24 cellular contexts compared by ENCODE assay signal in genomic region chr7:1546909-1547776, GRCh38. TPM values are rescaled to one million over a fixed set of nuclear protein-coding genes. Genes with fewer than 3 reads are reported as not detected.
DNase-seq lines count a peak whose midpoint lies in the region; ATAC-seq, FAIRE-seq and TF ChIP-seq lines count a peak whose summit lies in the region.
"Had no signal": no experiment of that assay in that cellular context is flagged by ENCODE, and none has a peak within 500 bp of the region (broad histone marks: within the 10 kb centered on the region; RNA-seq: fewer than 3 reads in every experiment).

No MANE protein-coding gene starts in this region.

- FAIRE-seq in HepG2 (lab: Jason Lieb, UNC) = no peak
- FAIRE-seq: GM18507 had no signal

- H2AFZ ChIP-seq in HepG2 (ENCODE audit: low read length) (no peak overlapping the region), neuronal stem cell (ENCODE audit: low read length) (no peak overlapping the region)

- H3K4me1 Mint-ChIP-seq in CD8-positive, alpha-beta memory T cell = no peaks in the 10 kb centered on the region
- H3K4me1 Mint-ChIP-seq: H9 had no signal

- H4K91ac ChIP-seq in neuronal stem cell (ENCODE audit: low read depth, low read length, poor library complexity) = no peak overlapping the region

- H3K23ac ChIP-seq in neuronal stem cell (ENCODE audit: low read depth, low read length, poor library complexity) = peak overlapping the region; percentile 73

- H3K4ac ChIP-seq in neuronal stem cell (ENCODE audit: low read length) = no peak overlapping the region

- H2BK15ac ChIP-seq in neuronal stem cell (ENCODE audit: low read length) = peak overlapping the region; percentile 81

- no peak overlapping the region for H3K27ac Mint-ChIP-seq in CD8-positive, alpha-beta memory T cell
- H3K27ac Mint-ChIP-seq: CD8-positive, alpha-beta T cell; H9; IgD-negative memory B cell had no signal

- peak overlapping the region; percentile 92 for H2AK5ac ChIP-seq in neuronal stem cell (ENCODE audit: low read depth, low read length)

- DNase-seq in HepG2 (ENCODE audit: low spot score) = no peak
- no peak for DNase-seq in right lobe of liver
- no peak for DNase-seq in RWPE1 (ENCODE audit: low spot score)
- no peak for DNase-seq in neuronal stem cell (ENCODE audit: low spot score)
- DNase-seq in CD8-positive, alpha-beta memory T cell = no peak
- DNase-seq in stimulated activated CD4-positive, alpha-beta T cell treated with anti-CD3 and anti-CD28 coated beads, Interleukin-4, amount 100 ng/mL, for 1 hour = no peak
- DNase-seq in tibial nerve (ENCODE audit: low spot score in 2 of 2) = no peak
- DNase-seq: 8988T; C1 segment of cervical spinal cord; CD8-positive, alpha-beta T cell; DMS153; DND-41; H9; NCI-H1048; NCI-H1417; NCI-H1694 treated with DMSO at 0.1 percent for 48 hours; NCI-H2081; NCI-H2227 treated with DMSO at 0.1 percent for 48 hours; NCI-H526 treated with DMSO at 0.1 percent for 48 hours; Peyer's patch; SK-N-SH; SW 1271 had no signal

- H3K4me1 ChIP-seq in HepG2 (ENCODE audit: insufficient read depth, low read length) (no peaks in the 10 kb centered on the region), right lobe of liver (no peaks in the 10 kb centered on the region), neuronal stem cell (ENCODE audit: control insufficient read depth in 2 of 2, insufficient read depth in 1 of 2, low read depth in 1 of 2, low read length in 2 of 2) (peaks cover 0 to 4% of the 10 kb centered on the region in 2 donors), tibial nerve (no peaks in the 10 kb centered on the region)
- H3K4me1 ChIP-seq in CD8-positive, alpha-beta memory T cell (ENCODE audit: insufficient read depth, low read length) = no peaks in the 10 kb centered on the region

- intact Hi-C loops in HepG2 (cut with micrococcal nuclease; ENCODE audit: unreplicated experiment) (no loop called here), right lobe of liver (cut with DNase I) (no loop called here)

- peak overlapping the region; percentile 89 for H3K14ac ChIP-seq in neuronal stem cell (ENCODE audit: low read length)

- H4K8ac ChIP-seq in neuronal stem cell (ENCODE audit: low read depth, low read length) = peak overlapping the region; percentile 17

- no peak for TF ChIP-seq POLR2A in HepG2 (IDR thresholded peaks at IDR 0.05; ENCODE audit: insufficient read depth in 1 of 2, low read depth in 2 of 2, low read length in 2 of 2)
- TF ChIP-seq POLR2A in right lobe of liver (IDR thresholded peaks at IDR 0.05) = no peak
- no peak for TF ChIP-seq POLR2A in tibial nerve (IDR thresholded peaks at IDR 0.05)

- POLR2A ChIA-PET in HepG2 (lab: Yijun Ruan, JAX) (interaction anchor here (1.3 kb wide), 1 partner anchor 9 kb away, joined by 4 read pairs; the partner anchor contains the start of gene TMEM184A), RWPE1 (lab: Yijun Ruan, JAX; ENCODE audit: low non-redundant PET) (no interaction called here)
- POLR2A ChIA-PET in CD8-positive, alpha-beta memory T cell (lab: Charles Lee) = no interaction called here

- TF ChIP-seq RAD21 in HepG2 (CRISPR knock-in tag; IDR thresholded peaks at IDR 0.05) = no peak

- BruUV-seq in HepG2 (replicated peaks; lab: Mats Ljungman, UMichigan) = no TSS peak

- no peaks in the 10 kb centered on the region for H4K20me1 ChIP-seq in HepG2 (ENCODE audit: insufficient read depth, low read length)

- in situ Hi-C loops in HepG2 (cut with HindIII; ENCODE audit: extremely low pct_ligation_motif_present, low pct_unique_long_range_greater_than_20kb) = no loop called here

- H3K4me2 ChIP-seq in HepG2 (ENCODE audit: low read depth, low read length) (no peak overlapping the region), neuronal stem cell (ENCODE audit: insufficient read depth, low read length, poor library complexity, severe bottlenecking) (no peak overlapping the region)
- H3K4me2 ChIP-seq: SK-N-SH had no signal

- peak overlapping the region; percentile 61 for H2BK120ac ChIP-seq in neuronal stem cell (ENCODE audit: low read depth, low read length)

- CTCF ChIA-PET in HepG2 (lab: Yijun Ruan, JAX; ENCODE audit: low intra/inter-chr PET ratio, low total read pairs) (no interaction called here), RWPE1 (lab: Yijun Ruan, JAX) (interaction anchor here (0.6 to 1.4 kb wide), 4 partner anchors 9 to 710 kb away, joined by 3 to 5 read pairs (median 4); partner anchors contain the start of gene TMEM184A)
- CTCF ChIA-PET in CD8-positive, alpha-beta memory T cell (lab: Charles Lee) = no interaction called here

- TF ChIP-seq CTCF in HepG2 (CRISPR knock-in tag; IDR thresholded peaks at IDR 0.05) (no peak), right lobe of liver (IDR thresholded peaks at IDR 0.05) (no peak), RWPE1 (conservative IDR thresholded peaks at IDR 0.05; ENCODE audit: low read depth) (no peak), tibial nerve (IDR thresholded peaks at IDR 0.05) (no peak)

- no peaks in the 10 kb centered on the region for H3K27me3 Mint-ChIP-seq in CD8-positive, alpha-beta memory T cell

- no peaks in the 10 kb centered on the region for H3K9me3 Mint-ChIP-seq in CD8-positive, alpha-beta memory T cell
- H3K9me3 Mint-ChIP-seq: CD8-positive, alpha-beta T cell; H9; IgD-negative memory B cell had no signal

- 98% methylated on average over 15 of the region's 41 CpGs for WGBS in HepG2 (ENCODE audit: low lambda C conversion rate)
- no CpG with 5 or more reads among the region's 41 CpGs for WGBS in right lobe of liver (ENCODE audit: insufficient coverage, low coverage, low lambda C conversion rate, missing lambda C conversion rate)
- no CpG with 5 or more reads among the region's 41 CpGs for WGBS in neuronal stem cell (ENCODE audit: extremely low coverage in 2 of 2, insufficient read length in 2 of 2, insufficient replicate concordance in 1 of 2), 2 donors
- WGBS in tibial nerve, 2 donors = 71 to 83% methylated on average over 10 to 22 of the region's 41 CpGs

- no peaks in the 10 kb centered on the region for H3K27me3 ChIP-seq in HepG2 (ENCODE audit: control insufficient read depth in 1 of 2, insufficient read depth in 2 of 2, low read length in 2 of 2)
- H3K27me3 ChIP-seq in right lobe of liver = no peaks in the 10 kb centered on the region
- H3K27me3 ChIP-seq in neuronal stem cell (ENCODE audit: control insufficient read depth in 3 of 3, insufficient read depth in 3 of 3, low read depth in 1 of 3, low read length in 3 of 3) = peaks cover 0 to 6% (median 3%) of the 10 kb centered on the region in 3 experiments
- no peaks in the 10 kb centered on the region for H3K27me3 ChIP-seq in CD8-positive, alpha-beta memory T cell (ENCODE audit: insufficient read depth, low read length, poor library complexity, severe bottlenecking)
- H3K27me3 ChIP-seq in tibial nerve = no peaks in the 10 kb centered on the region
- H3K27me3 ChIP-seq: Peyer's patch had no signal

- TF ChIP-seq EP300 in HepG2 (IDR thresholded peaks at IDR 0.05; ENCODE audit: low read depth in 2 of 2, low read length in 2 of 2) (no peak), HepG2 (CRISPR knock-in tag; IDR thresholded peaks at IDR 0.05; ENCODE audit: borderline replicate concordance) (no peak), tibial nerve (IDR thresholded peaks at IDR 0.05) (no peak)

- peak overlapping the region; percentile 94 for H2BK12ac ChIP-seq in neuronal stem cell (ENCODE audit: low read length)

- H3K27ac ChIP-seq in HepG2 (ENCODE audit: extremely low read length, insufficient read depth, low read length) (no peak overlapping the region), right lobe of liver (no peak overlapping the region), RWPE1 (peak overlapping the region; percentile 52), neuronal stem cell (replicated peaks; ENCODE audit: low read length) (no peak overlapping the region), tibial nerve (no peak overlapping the region)
- H3K27ac ChIP-seq in CD8-positive, alpha-beta memory T cell (ENCODE audit: low read depth, low read length) = no peak overlapping the region
- H3K27ac ChIP-seq: Peyer's patch had no signal

- H3K4me3 Mint-ChIP-seq in CD8-positive, alpha-beta memory T cell = no peak overlapping the region
- H3K4me3 Mint-ChIP-seq: CD8-positive, alpha-beta T cell; H9; IgD-negative memory B cell had no signal

- H3K9me3 ChIP-seq in HepG2 (ENCODE audit: low read length) = no peaks in the 10 kb centered on the region
- no peaks in the 10 kb centered on the region for H3K9me3 ChIP-seq in right lobe of liver
- peaks cover 0 to 3% of the 10 kb centered on the region in 2 donors for H3K9me3 ChIP-seq in neuronal stem cell (replicated peaks in 1 of 2; ENCODE audit: control insufficient read depth in 2 of 2, insufficient read depth in 1 of 2, low read depth in 1 of 2, low read length in 2 of 2)
- no peaks in the 10 kb centered on the region for H3K9me3 ChIP-seq in CD8-positive, alpha-beta memory T cell (ENCODE audit: low read length)
- H3K9me3 ChIP-seq in tibial nerve = no peaks in the 10 kb centered on the region
- H3K9me3 ChIP-seq: Peyer's patch, SK-N-SH had no signal

- H3K36me3 ChIP-seq in HepG2 (replicated peaks in 1 of 2; ENCODE audit: control insufficient read depth in 1 of 2, insufficient read depth in 2 of 2, low read length in 2 of 2) (peaks cover 5 to 10% of the 10 kb centered on the region in 2 experiments; a peak in 3 of 5 replicates), right lobe of liver (peaks cover 0 to 5% (median 2%) of the 10 kb centered on the region in 4 donors), neuronal stem cell (replicated peaks in 1 of 2; ENCODE audit: control insufficient read depth in 2 of 2, insufficient read depth in 2 of 2, low read length in 2 of 2) (no peaks in the 10 kb centered on the region), tibial nerve (peaks cover 0 to 40% (median 0%) of the 10 kb centered on the region in 3 donors)
- no peaks in the 10 kb centered on the region for H3K36me3 ChIP-seq in CD8-positive, alpha-beta memory T cell (ENCODE audit: insufficient read depth, low read length)

- peaks cover 0 to 15% (median 0%) of the 10 kb centered on the region in 3 donors for H3K36me3 Mint-ChIP-seq in CD8-positive, alpha-beta memory T cell
- H3K36me3 Mint-ChIP-seq: IgD-negative memory B cell had no signal

- peaks cover 2% of the 10 kb centered on the region for H3K79me1 ChIP-seq in neuronal stem cell (ENCODE audit: low read depth, low read length)

- H3K9ac ChIP-seq in HepG2 (ENCODE audit: insufficient read depth, low read depth, low read length) (no peak overlapping the region), neuronal stem cell (ENCODE audit: low read depth, low read length, poor library complexity) (no peak overlapping the region)
- H3K9ac ChIP-seq: SK-N-SH had no signal

- H3K4me3 ChIP-seq in HepG2 (replicated peaks in 1 of 3; ENCODE audit: insufficient read depth in 1 of 3, low read depth in 2 of 3, low read length in 3 of 3) (no peak overlapping the region), right lobe of liver (no peak overlapping the region), neuronal stem cell (ENCODE audit: low read length in 2 of 2) (no peak overlapping the region), tibial nerve (no peak overlapping the region)
- H3K4me3 ChIP-seq in CD8-positive, alpha-beta memory T cell (ENCODE audit: low read length) = no peak overlapping the region
- H3K4me3 ChIP-seq: Peyer's patch had no signal

- H2BK5ac ChIP-seq in neuronal stem cell (ENCODE audit: low read length) = peak overlapping the region; percentile 66

- peak overlapping the region; percentile 71 for H3K18ac ChIP-seq in neuronal stem cell (ENCODE audit: low read length)

- no peak for ATAC-seq in HepG2
- ATAC-seq in right lobe of liver = no peak
- ATAC-seq: CD8-positive, alpha-beta T cell had no signal

- no peaks in the 10 kb centered on the region for H3K79me2 ChIP-seq in HepG2 (ENCODE audit: insufficient read depth, low read length)

RNA-seq across cellular contexts. Expression of gene TMEM184A, which starts 8.9 kb away (rescaled TPM):
- total RNA-seq in HepG2 (2016; rRNA removed; fragmentation: Illumina TruSeq; extraction: Trizol) (3.1 and 9.5 TPM in 2 replicates), right lobe of liver (10 to 100 TPM; 15.1 to 32.8 (median 26.7) TPM), tibial nerve (1 to 10 TPM in 1 of 4 donors, under 1 TPM in 1, not detected in 2; 0.66 to 2.5 TPM)
- 4.3 and 4.6 TPM in 2 replicates for total RNA-seq in HepG2 (2016; cell fraction: cytosol; rRNA removed; fragmentation: Illumina TruSeq; extraction: Trizol; ENCODE audit: low read depth)
- total RNA-seq in HepG2 (2016; cell fraction: insoluble cytoplasmic fraction; rRNA removed; fragmentation: Illumina TruSeq; extraction: Trizol) = 3.8 and 10.6 TPM in 2 replicates
- total RNA-seq in HepG2 (2016; cell fraction: membrane; rRNA removed; fragmentation: Illumina TruSeq; extraction: Trizol) = 5.7 and 6.3 TPM in 2 replicates
- 11.4 and 11.7 TPM in 2 replicates for total RNA-seq in HepG2 (2016; cell fraction: nucleus; rRNA removed; fragmentation: Illumina TruSeq; extraction: Trizol)
- polyA plus RNA-seq in HepG2 (2011; rRNA removed) = 20.4 and 33.1 TPM in 2 replicates
- polyA plus RNA-seq in HepG2 (2011; cell fraction: cytosol; rRNA removed) = 9.9 and 13.2 TPM in 2 replicates
- polyA plus RNA-seq in HepG2 (2011; cell fraction: nucleus; rRNA removed) = 144 and 175 TPM in 2 replicates
- 8.4 and 10.9 TPM in 2 replicates for polyA plus RNA-seq in HepG2 (2012)
- 3.6 and 4.0 TPM in 2 replicates for polyA plus RNA-seq in HepG2 (2016; cell fraction: cytosol; fragmentation: Illumina TruSeq; extraction: Trizol; ENCODE audit: low read depth)
- 4.3 and 5.0 TPM in 2 replicates for polyA plus RNA-seq in HepG2 (2016; cell fraction: insoluble cytoplasmic fraction; fragmentation: Illumina TruSeq; extraction: Trizol; ENCODE audit: low read depth)
- 4.3 and 5.3 TPM in 2 replicates for polyA plus RNA-seq in HepG2 (2016; cell fraction: membrane; fragmentation: Illumina TruSeq; extraction: Trizol; ENCODE audit: low read depth)
- polyA plus RNA-seq in HepG2 (2016; cell fraction: nucleus; fragmentation: Illumina TruSeq; extraction: Trizol; ENCODE audit: insufficient read depth, low read depth) = 25.4 and 29.2 TPM in 2 replicates
- 70.5 and 85.2 TPM in 2 replicates for polyA minus RNA-seq in HepG2 (2011; rRNA and poly(A)+ RNA removed; ENCODE audit: low replicate concordance)
- 6.3 and 12.4 TPM in 2 replicates for polyA minus RNA-seq in HepG2 (2011; cell fraction: cytosol; rRNA and poly(A)+ RNA removed)
- 27.6 and 31.7 TPM in 2 replicates for polyA minus RNA-seq in HepG2 (2011; cell fraction: nucleus; rRNA and poly(A)+ RNA removed)
- polyA plus RNA-seq in neuronal stem cell (2013, experiment 1 of 2) = 0.32 TPM
- 0.28 TPM for polyA plus RNA-seq in neuronal stem cell (2013, experiment 2 of 2)
- not detected for total RNA-seq in CD8-positive, alpha-beta memory T cell
- not detected for polyA plus RNA-seq in CD8-positive, alpha-beta memory T cell
- total RNA-seq: CD8-positive, alpha-beta T cell had no signal

RNA-seq across cellular contexts. Expression of gene MAFK, which starts 16.6 kb away (rescaled TPM):
- 9.2 and 10.4 TPM in 2 replicates for total RNA-seq in HepG2 (2016; rRNA removed; fragmentation: Illumina TruSeq; extraction: Trizol)
- 1.4 and 1.5 TPM in 2 replicates for total RNA-seq in HepG2 (2016; cell fraction: cytosol; rRNA removed; fragmentation: Illumina TruSeq; extraction: Trizol; ENCODE audit: low read depth)
- 8.1 and 11.1 TPM in 2 replicates for total RNA-seq in HepG2 (2016; cell fraction: insoluble cytoplasmic fraction; rRNA removed; fragmentation: Illumina TruSeq; extraction: Trizol)
- total RNA-seq in HepG2 (2016; cell fraction: membrane; rRNA removed; fragmentation: Illumina TruSeq; extraction: Trizol) = 4.0 and 4.6 TPM in 2 replicates
- total RNA-seq in HepG2 (2016; cell fraction: nucleus; rRNA removed; fragmentation: Illumina TruSeq; extraction: Trizol) = 6.5 TPM in 2 replicates
- polyA plus RNA-seq in HepG2 (2011; rRNA removed) = 7.3 and 13.8 TPM in 2 replicates
- 6.2 and 7.3 TPM in 2 replicates for polyA plus RNA-seq in HepG2 (2011; cell fraction: cytosol; rRNA removed)
- polyA plus RNA-seq in HepG2 (2011; cell fraction: nucleus; rRNA removed) = 63.2 and 72.7 TPM in 2 replicates
- 15.2 and 31.6 TPM in 2 replicates for polyA plus RNA-seq in HepG2 (2012)
- 0.54 and 0.61 TPM in 2 replicates for polyA plus RNA-seq in HepG2 (2016; cell fraction: cytosol; fragmentation: Illumina TruSeq; extraction: Trizol; ENCODE audit: low read depth)
- 6.5 and 8.2 TPM in 2 replicates for polyA plus RNA-seq in HepG2 (2016; cell fraction: insoluble cytoplasmic fraction; fragmentation: Illumina TruSeq; extraction: Trizol; ENCODE audit: low read depth)
- polyA plus RNA-seq in HepG2 (2016; cell fraction: membrane; fragmentation: Illumina TruSeq; extraction: Trizol; ENCODE audit: low read depth) = 1.9 TPM in 2 replicates
- 19.6 and 20.9 TPM in 2 replicates for polyA plus RNA-seq in HepG2 (2016; cell fraction: nucleus; fragmentation: Illumina TruSeq; extraction: Trizol; ENCODE audit: insufficient read depth, low read depth)
- polyA minus RNA-seq in HepG2 (2011; rRNA and poly(A)+ RNA removed; ENCODE audit: low replicate concordance) = 11.1 and 17.4 TPM in 2 replicates
- 12.7 and 12.8 TPM in 2 replicates for polyA minus RNA-seq in HepG2 (2011; cell fraction: cytosol; rRNA and poly(A)+ RNA removed)
- polyA minus RNA-seq in HepG2 (2011; cell fraction: nucleus; rRNA and poly(A)+ RNA removed) = 10.8 and 12.7 TPM in 2 replicates
- total RNA-seq in right lobe of liver = 10 to 100 TPM in 4 of 6 experiments, 1 to 10 TPM in 2; 6.9 to 29.7 (median 13.1) TPM
- 4.4 TPM for polyA plus RNA-seq in neuronal stem cell (2013, experiment 1 of 2)
- polyA plus RNA-seq in neuronal stem cell (2013, experiment 2 of 2) = 4.1 TPM
- 10 to 100 TPM; 36.6 to 41.1 TPM for total RNA-seq in CD8-positive, alpha-beta memory T cell
- 0.85 TPM for polyA plus RNA-seq in CD8-positive, alpha-beta memory T cell
- 100 to 1,000 TPM in 2 of 4 donors, 10 to 100 TPM in 2; 41.3 to 117 (median 74.5) TPM for total RNA-seq in tibial nerve

RNA-seq across cellular contexts. Expression of gene PSMG3, which starts 22.7 kb away (rescaled TPM):
- 46.7 and 48.4 TPM in 2 replicates for total RNA-seq in HepG2 (2016; rRNA removed; fragmentation: Illumina TruSeq; extraction: Trizol)
- total RNA-seq in HepG2 (2016; cell fraction: cytosol; rRNA removed; fragmentation: Illumina TruSeq; extraction: Trizol; ENCODE audit: low read depth) = 83.1 and 98.2 TPM in 2 replicates
- 50.6 and 51.2 TPM in 2 replicates for total RNA-seq in HepG2 (2016; cell fraction: insoluble cytoplasmic fraction; rRNA removed; fragmentation: Illumina TruSeq; extraction: Trizol)
- total RNA-seq in HepG2 (2016; cell fraction: membrane; rRNA removed; fragmentation: Illumina TruSeq; extraction: Trizol) = 102 and 118 TPM in 2 replicates
- 24.1 and 28.4 TPM in 2 replicates for total RNA-seq in HepG2 (2016; cell fraction: nucleus; rRNA removed; fragmentation: Illumina TruSeq; extraction: Trizol)
- 29.3 and 29.6 TPM in 2 replicates for polyA plus RNA-seq in HepG2 (2011; rRNA removed)
- polyA plus RNA-seq in HepG2 (2011; cell fraction: cytosol; rRNA removed) = 36.1 and 44.9 TPM in 2 replicates
- 29.2 and 39.8 TPM in 2 replicates for polyA plus RNA-seq in HepG2 (2011; cell fraction: nucleus; rRNA removed)
- polyA plus RNA-seq in HepG2 (2012) = 15.8 and 28.3 TPM in 2 replicates
- 72.7 and 106 TPM in 2 replicates for polyA plus RNA-seq in HepG2 (2016; cell fraction: cytosol; fragmentation: Illumina TruSeq; extraction: Trizol; ENCODE audit: low read depth)
- 49.5 and 55.3 TPM in 2 replicates for polyA plus RNA-seq in HepG2 (2016; cell fraction: insoluble cytoplasmic fraction; fragmentation: Illumina TruSeq; extraction: Trizol; ENCODE audit: low read depth)
- polyA plus RNA-seq in HepG2 (2016; cell fraction: membrane; fragmentation: Illumina TruSeq; extraction: Trizol; ENCODE audit: low read depth) = 82.6 and 104 TPM in 2 replicates
- polyA plus RNA-seq in HepG2 (2016; cell fraction: nucleus; fragmentation: Illumina TruSeq; extraction: Trizol; ENCODE audit: insufficient read depth, low read depth) = 48.5 and 51.1 TPM in 2 replicates
- 17.7 and 43.7 TPM in 2 replicates for polyA minus RNA-seq in HepG2 (2011; rRNA and poly(A)+ RNA removed; ENCODE audit: low replicate concordance)
- polyA minus RNA-seq in HepG2 (2011; cell fraction: cytosol; rRNA and poly(A)+ RNA removed) = 8.9 and 9.7 TPM in 2 replicates
- 4.7 and 6.2 TPM in 2 replicates for polyA minus RNA-seq in HepG2 (2011; cell fraction: nucleus; rRNA and poly(A)+ RNA removed)
- total RNA-seq in right lobe of liver = 10 to 100 TPM in 2 of 6 experiments, 1 to 10 TPM in 4; 7.6 to 28.1 (median 9.2) TPM
- 16.9 TPM for polyA plus RNA-seq in neuronal stem cell (2013, experiment 1 of 2)
- polyA plus RNA-seq in neuronal stem cell (2013, experiment 2 of 2) = 15.7 TPM
- 10 to 100 TPM; 71.0 to 80.7 TPM for total RNA-seq in CD8-positive, alpha-beta memory T cell
- 51.3 TPM for polyA plus RNA-seq in CD8-positive, alpha-beta memory T cell
- total RNA-seq in tibial nerve = 10 to 100 TPM; 36.3 to 42.3 (median 39.5) TPM

RNA-seq across cellular contexts. Expression of gene INTS1, which starts 43.0 kb away (rescaled TPM):
- 17.3 and 29.0 TPM in 2 replicates for total RNA-seq in HepG2 (2016; rRNA removed; fragmentation: Illumina TruSeq; extraction: Trizol)
- total RNA-seq in HepG2 (2016; cell fraction: cytosol; rRNA removed; fragmentation: Illumina TruSeq; extraction: Trizol; ENCODE audit: low read depth) = 5.1 and 5.5 TPM in 2 replicates
- 10.4 and 29.7 TPM in 2 replicates for total RNA-seq in HepG2 (2016; cell fraction: insoluble cytoplasmic fraction; rRNA removed; fragmentation: Illumina TruSeq; extraction: Trizol)
- total RNA-seq in HepG2 (2016; cell fraction: membrane; rRNA removed; fragmentation: Illumina TruSeq; extraction: Trizol) = 7.6 and 9.1 TPM in 2 replicates
- total RNA-seq in HepG2 (2016; cell fraction: nucleus; rRNA removed; fragmentation: Illumina TruSeq; extraction: Trizol) = 41.5 and 48.7 TPM in 2 replicates
- polyA plus RNA-seq in HepG2 (2011; rRNA removed) = 13.7 and 18.2 TPM in 2 replicates
- polyA plus RNA-seq in HepG2 (2011; cell fraction: cytosol; rRNA removed) = 13.7 and 18.1 TPM in 2 replicates
- polyA plus RNA-seq in HepG2 (2011; cell fraction: nucleus; rRNA removed) = 167 and 254 TPM in 2 replicates
- polyA plus RNA-seq in HepG2 (2012) = 20.5 and 22.5 TPM in 2 replicates
- polyA plus RNA-seq in HepG2 (2016; cell fraction: cytosol; fragmentation: Illumina TruSeq; extraction: Trizol; ENCODE audit: low read depth) = 3.9 and 4.3 TPM in 2 replicates
- polyA plus RNA-seq in HepG2 (2016; cell fraction: insoluble cytoplasmic fraction; fragmentation: Illumina TruSeq; extraction: Trizol; ENCODE audit: low read depth) = 11.9 and 26.2 TPM in 2 replicates
- 6.0 and 6.1 TPM in 2 replicates for polyA plus RNA-seq in HepG2 (2016; cell fraction: membrane; fragmentation: Illumina TruSeq; extraction: Trizol; ENCODE audit: low read depth)
- 118 and 123 TPM in 2 replicates for polyA plus RNA-seq in HepG2 (2016; cell fraction: nucleus; fragmentation: Illumina TruSeq; extraction: Trizol; ENCODE audit: insufficient read depth, low read depth)
- polyA minus RNA-seq in HepG2 (2011; rRNA and poly(A)+ RNA removed; ENCODE audit: low replicate concordance) = 33.5 and 55.8 TPM in 2 replicates
- polyA minus RNA-seq in HepG2 (2011; cell fraction: cytosol; rRNA and poly(A)+ RNA removed) = 18.4 and 23.7 TPM in 2 replicates
- 25.5 and 29.1 TPM in 2 replicates for polyA minus RNA-seq in HepG2 (2011; cell fraction: nucleus; rRNA and poly(A)+ RNA removed)
- 10 to 100 TPM; 30.1 to 49.6 (median 41.2) TPM for total RNA-seq in right lobe of liver
- 25.3 TPM for polyA plus RNA-seq in neuronal stem cell (2013, experiment 1 of 2)
- 24.4 TPM for polyA plus RNA-seq in neuronal stem cell (2013, experiment 2 of 2)
- total RNA-seq in CD8-positive, alpha-beta memory T cell = 100 to 1,000 TPM in 1 of 2 experiments, 10 to 100 TPM in 1; 96.6 to 111 TPM
- polyA plus RNA-seq in CD8-positive, alpha-beta memory T cell = 26.1 TPM
- 10 to 100 TPM; 45.7 to 81.6 (median 52.3) TPM for total RNA-seq in tibial nerve
